Comparison of ENCODE assay signal across 20 cellular contexts in genomic region chr6:36777806-36778205, GRCh38.
A peak's percentile ranks its signal among the peaks of the same experiment; 100 is the strongest.
DNase-seq lines count a peak whose midpoint lies in the region; ATAC-seq and TF ChIP-seq lines count a peak whose summit lies in the region.
"Had no signal": no experiment of that assay in that cellular context is flagged by ENCODE, and none has a peak within 500 bp of the region (broad histone marks: within the 10 kb centered on the region; RNA-seq: fewer than 3 reads in every experiment).

No MANE protein-coding gene starts in this region.

- POLR2A ChIA-PET in CD8-positive, alpha-beta memory T cell (lab: Charles Lee) = no interaction called here

- peaks cover 13% of the 10 kb centered on the region for H3K4me1 ChIP-seq in HAP-1
- peaks cover 4% of the 10 kb centered on the region for H3K4me1 ChIP-seq in CD8-positive, alpha-beta memory T cell (ENCODE audit: insufficient read depth, low read length)
- H3K4me1 ChIP-seq: parathyroid adenoma, upper lobe of right lung had no signal

- H3K36me3 Mint-ChIP-seq in glutamatergic neuron (ENCODE audit: unreplicated experiment) = no peaks in the 10 kb centered on the region
- no peaks in the 10 kb centered on the region for H3K36me3 Mint-ChIP-seq in CD8-positive, alpha-beta memory T cell
- H3K36me3 Mint-ChIP-seq in effector memory CD8-positive, alpha-beta T cell (ENCODE audit: insufficient read depth) = no peaks in the 10 kb centered on the region
- H3K36me3 Mint-ChIP-seq: CD4-positive, alpha-beta memory T cell had no signal

- no peaks in the 10 kb centered on the region for H3K27me3 ChIP-seq in HAP-1 (ENCODE audit: low read depth)
- H3K27me3 ChIP-seq in CD8-positive, alpha-beta memory T cell (ENCODE audit: insufficient read depth, low read length, poor library complexity, severe bottlenecking) = peaks cover 4% of the 10 kb centered on the region
- H3K27me3 ChIP-seq: dorsolateral prefrontal cortex, SJCRH30, upper lobe of right lung had no signal

- no peak overlapping the region for H3K27ac ChIP-seq in CD8-positive, alpha-beta memory T cell (ENCODE audit: low read depth, low read length)
- H3K27ac ChIP-seq: dorsolateral prefrontal cortex, esophagus squamous epithelium, KMS-11, parathyroid adenoma, SJCRH30, upper lobe of right lung had no signal

- CTCF ChIA-PET in CD8-positive, alpha-beta memory T cell (lab: Charles Lee) = interaction anchor here (6.5 kb wide), 1 partner anchor 11 kb away, joined by 70 read pairs; no protein-coding TSS in a partner anchor

- peaks cover 35% of the 10 kb centered on the region for H3K4me1 Mint-ChIP-seq in glutamatergic neuron (ENCODE audit: low read depth, unreplicated experiment)
- H3K4me1 Mint-ChIP-seq in CD8-positive, alpha-beta memory T cell = peaks cover 4 to 8% (median 4%) of the 10 kb centered on the region in 3 donors
- peaks cover 7 to 22% of the 10 kb centered on the region in 2 donors for H3K4me1 Mint-ChIP-seq in effector memory CD8-positive, alpha-beta T cell (ENCODE audit: low read depth in 2 of 2)

- no peak for TF ChIP-seq CTCF in glutamatergic neuron (IDR thresholded peaks at IDR 0.05; ENCODE audit: partially characterized antibody, unreplicated experiment)

- in situ Hi-C loops in HAP-1 (cut with MboI; ENCODE audit: low sequenced_read_pairs) = no loop called here

- no peak for ATAC-seq in GM19467 (IDR thresholded peaks at IDR 0.05; ENCODE audit: unreplicated experiment)
- ATAC-seq in effector memory CD8-positive, alpha-beta T cell (replicated peaks) = no peak
- ATAC-seq: upper lobe of right lung had no signal

- no peak overlapping the region for H3K27ac Mint-ChIP-seq in glutamatergic neuron (ENCODE audit: unreplicated experiment)
- H3K27ac Mint-ChIP-seq in CD8-positive, alpha-beta memory T cell = no peak overlapping the region
- peak overlapping the region in 1 of 2 donors; percentile 50 for H3K27ac Mint-ChIP-seq in effector memory CD8-positive, alpha-beta T cell

- H3K36me3 ChIP-seq in HAP-1 (replicated peaks) = no peaks in the 10 kb centered on the region
- H3K36me3 ChIP-seq in CD8-positive, alpha-beta memory T cell (ENCODE audit: insufficient read depth, low read length) = no peaks in the 10 kb centered on the region
- H3K36me3 ChIP-seq: esophagus squamous epithelium, SJCRH30, upper lobe of right lung had no signal

- H3K4me3 ChIP-seq in HAP-1 = no peak overlapping the region
- H3K4me3 ChIP-seq in CD8-positive, alpha-beta memory T cell (ENCODE audit: low read length) = no peak overlapping the region
- H3K4me3 ChIP-seq: dorsolateral prefrontal cortex, esophagus squamous epithelium, lung, SJCRH30, upper lobe of right lung had no signal

- peak; percentile 67 for DNase-seq in CD1c-positive myeloid dendritic cell (ENCODE audit: extremely low spot score)
- DNase-seq in HAP-1 (ENCODE audit: low spot score in 2 of 2) = peak; percentile 13 to 43
- DNase-seq in NCI-H69 (lab: John Stamatoyannopoulos, UW) = peak; percentile 87
- DNase-seq in glutamatergic neuron = no peak
- no peak for DNase-seq in CD8-positive, alpha-beta memory T cell
- no peak for DNase-seq in effector memory CD8-positive, alpha-beta T cell
- DNase-seq in effector CD8-positive, alpha-beta T cell (lab: John Stamatoyannopoulos, UW) = no peak
- DNase-seq: activated CD4-positive, alpha-beta T cell treated with anti-CD3 and anti-CD28 coated beads for 4 hours; CD4-positive, alpha-beta memory T cell; dorsolateral prefrontal cortex; esophagus squamous epithelium; NCI-H1105 treated with DMSO at 0.1 percent for 48 hours; SJCRH30; stimulated activated CD4-positive, alpha-beta T cell treated with anti-CD3 and anti-CD28 coated beads, Interleukin-2, amount 100 ng/mL, for 24 hours; T-helper 9 cell; upper lobe of right lung had no signal

- peaks cover 8% of the 10 kb centered on the region for H3K9me3 Mint-ChIP-seq in glutamatergic neuron (ENCODE audit: unreplicated experiment)
- H3K9me3 Mint-ChIP-seq in CD8-positive, alpha-beta memory T cell = no peaks in the 10 kb centered on the region
- no peaks in the 10 kb centered on the region for H3K9me3 Mint-ChIP-seq in effector memory CD8-positive, alpha-beta T cell
- H3K9me3 Mint-ChIP-seq: CD4-positive, alpha-beta memory T cell had no signal

- peak overlapping the region; percentile 23 for H3K4me3 Mint-ChIP-seq in glutamatergic neuron (ENCODE audit: unreplicated experiment)
- H3K4me3 Mint-ChIP-seq in CD8-positive, alpha-beta memory T cell = no peak overlapping the region
- no peak overlapping the region for H3K4me3 Mint-ChIP-seq in effector memory CD8-positive, alpha-beta T cell
- H3K4me3 Mint-ChIP-seq: CD4-positive, alpha-beta memory T cell had no signal

- H3K9me3 ChIP-seq in HAP-1 = no peaks in the 10 kb centered on the region
- H3K9me3 ChIP-seq in CD8-positive, alpha-beta memory T cell (ENCODE audit: low read length) = no peaks in the 10 kb centered on the region
- H3K9me3 ChIP-seq: esophagus squamous epithelium, SJCRH30, upper lobe of right lung had no signal

- H3K27me3 Mint-ChIP-seq in glutamatergic neuron (ENCODE audit: unreplicated experiment) = peaks cover 12% of the 10 kb centered on the region
- H3K27me3 Mint-ChIP-seq in CD8-positive, alpha-beta memory T cell = peaks cover 0 to 4% of the 10 kb centered on the region in 2 donors
- H3K27me3 Mint-ChIP-seq in effector memory CD8-positive, alpha-beta T cell = no peaks in the 10 kb centered on the region
- H3K27me3 Mint-ChIP-seq: CD4-positive, alpha-beta memory T cell had no signal

Comparison
In these comparisons a context has a peak if more than half of its experiments do, and no peak if none do; other contexts are left out.
1. DNase-seq: peak in CD1c-positive myeloid dendritic cell (single experiment), HAP-1 (2 of 2) and NCI-H69 (single experiment); none in glutamatergic neuron (single experiment), CD8-positive, alpha-beta memory T cell (0 of 5), effector memory CD8-positive, alpha-beta T cell (0 of 3) and effector CD8-positive, alpha-beta T cell (single experiment).